Comparison of ENCODE assay signal across 9 cellular contexts in genomic region chr9:130846487-130847305, GRCh38. TPM values are rescaled to one million over a fixed set of nuclear protein-coding genes. Genes with fewer than 3 reads are reported as not detected.
DNase-seq lines count a peak whose midpoint lies in the region; TF ChIP-seq lines count a peak whose summit lies in the region.
"Had no signal": no experiment of that assay in that cellular context is flagged by ENCODE, and none has a peak within 500 bp of the region (broad histone marks: within the 10 kb centered on the region; RNA-seq: fewer than 3 reads in every experiment).

No MANE protein-coding gene starts in this region.

- H3K9ac ChIP-seq in mucosa of rectum (ENCODE audit: low read depth in 1 of 2, low read length in 2 of 2): peak overlapping the region in 1 of 2 donors; percentile 34

- H3K36me3 Mint-ChIP-seq in endothelial cell (ENCODE audit: low read depth, unreplicated experiment): no peaks in the 10 kb centered on the region

- H3K4me3 Mint-ChIP-seq in endothelial cell (ENCODE audit: unreplicated experiment): peak overlapping the region; percentile 38

- peak overlapping the region; percentile 98 for H3K27ac Mint-ChIP-seq in endothelial cell (ENCODE audit: unreplicated experiment)

- H3K36me3 ChIP-seq in mucosa of rectum (ENCODE audit: control insufficient read depth in 2 of 2, insufficient read depth in 2 of 2, low read length in 2 of 2): no peaks in the 10 kb centered on the region
- H3K36me3 ChIP-seq in vagina: no peaks in the 10 kb centered on the region

- H3K9me3 ChIP-seq in mucosa of rectum (ENCODE audit: control insufficient read depth in 2 of 2, low read length in 2 of 2) (no peaks in the 10 kb centered on the region), vagina (no peaks in the 10 kb centered on the region)

- H3K27ac ChIP-seq in mucosa of rectum (ENCODE audit: low read depth in 2 of 2, low read length in 2 of 2): peak overlapping the region; percentile 75 to 80
- peak overlapping the region; percentile 94 for H3K27ac ChIP-seq in vagina

- H3K4me1 ChIP-seq in mucosa of rectum (ENCODE audit: control insufficient read depth in 2 of 2, insufficient read depth in 2 of 2, low read length in 2 of 2) (peaks cover 7 to 18% of the 10 kb centered on the region in 2 donors), vagina (peaks cover 82% of the 10 kb centered on the region)

- H3K4me3 ChIP-seq in mucosa of rectum (ENCODE audit: low read length in 2 of 2): no peak overlapping the region
- peak overlapping the region; percentile 19 to 37 for H3K4me3 ChIP-seq in vagina

- TF ChIP-seq CTCF in endothelial cell (IDR thresholded peaks at IDR 0.05; ENCODE audit: unreplicated experiment): no peak
- no peak for TF ChIP-seq CTCF in vagina (IDR thresholded peaks at IDR 0.05)

- peaks cover 5% of the 10 kb centered on the region for H3K27me3 Mint-ChIP-seq in endothelial cell (ENCODE audit: unreplicated experiment)

- intact Hi-C loops in vagina (cut with DNase I): loop anchor here (5.0 kb wide), 1 partner anchor 64 kb away; no protein-coding TSS in a partner anchor

- peaks cover 56% of the 10 kb centered on the region for H3K4me1 Mint-ChIP-seq in endothelial cell (ENCODE audit: unreplicated experiment)

- H3K27me3 ChIP-seq in mucosa of rectum (ENCODE audit: control insufficient read depth in 2 of 2, insufficient read depth in 2 of 2, low read length in 2 of 2): no peaks in the 10 kb centered on the region
- no peaks in the 10 kb centered on the region for H3K27me3 ChIP-seq in vagina

- DNase-seq in activated CD8-positive, alpha-beta memory T cell treated with anti-CD3 and anti-CD28 coated beads for 24 hours: peak; percentile 5
- DNase-seq in activated CD8-positive, alpha-beta memory T cell treated with anti-CD3 and anti-CD28 coated beads, Interleukin-2, amount 50 U/mL, for 4 hours: no peak
- DNase-seq in endothelial cell (ENCODE audit: low spot score) (no peak), vagina (ENCODE audit: extremely low spot score in 2 of 2) (no peak), NCI-H345 treated with DMSO at 0.1 percent for 48 hours (lab: John Stamatoyannopoulos, UW; ENCODE audit: unreplicated experiment) (no peak), GM19238 (ENCODE audit: insufficient read length, low spot score) (no peak), cerebellar nuclear complex (lab: John Stamatoyannopoulos, UW) (no peak)

- no peak for TF ChIP-seq POLR2A in vagina (IDR thresholded peaks at IDR 0.05)

- no peaks in the 10 kb centered on the region for H3K9me3 Mint-ChIP-seq in endothelial cell (ENCODE audit: unreplicated experiment)

RNA-seq across cellular contexts. Expression of gene ABL1, which starts 11.6 kb away (rescaled TPM):
- 121 TPM for total RNA-seq in endothelial cell (ENCODE audit: unreplicated experiment)
- 68.5 TPM for total RNA-seq in vagina

RNA-seq across cellular contexts. Expression of gene QRFP, which starts 49.9 kb away (rescaled TPM):
- total RNA-seq in endothelial cell (ENCODE audit: unreplicated experiment): not detected
- not detected for total RNA-seq in vagina
- total RNA-seq: subcutaneous adipose tissue had no signal

Comparison
In these comparisons a context has a peak if more than half of its experiments do, and no peak if none do; other contexts are left out.
1. H3K4me3 ChIP-seq: peak in vagina (2 of 2); none in mucosa of rectum (0 of 2).